10 cellular contexts compared by ENCODE assay signal in the genomic region with DNA sequence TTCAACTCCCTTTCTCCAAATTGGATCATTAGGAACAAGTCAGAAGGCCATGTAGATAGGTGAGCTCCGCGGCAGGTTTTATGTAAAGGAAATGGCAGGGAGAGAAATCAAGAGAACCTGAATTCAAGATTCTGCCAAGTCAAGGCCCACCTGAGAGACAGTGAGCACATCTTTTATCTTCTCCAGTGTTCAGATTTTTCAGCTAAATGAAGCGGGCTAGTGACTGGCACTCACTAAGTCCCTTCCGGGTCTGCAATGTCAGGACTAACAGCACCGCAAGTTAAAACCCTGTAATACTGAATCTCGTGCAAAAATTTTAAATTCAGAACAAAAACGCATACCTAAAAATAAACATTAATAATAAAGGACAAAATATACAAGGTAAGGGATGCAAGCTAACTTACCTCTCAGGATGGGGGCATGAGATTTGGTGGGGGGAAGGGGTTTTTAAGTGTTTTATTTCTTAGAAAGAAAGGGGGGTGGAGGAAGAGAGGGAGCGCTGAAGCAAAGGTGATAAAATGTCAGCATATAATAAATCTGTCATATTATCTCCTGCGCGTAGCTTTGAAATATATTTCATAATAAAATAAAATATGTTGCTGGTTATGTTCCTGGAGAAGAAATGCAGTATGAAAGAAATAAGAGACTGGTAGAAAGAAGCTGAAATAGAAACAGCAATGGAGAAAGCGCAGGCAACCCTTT. TPM values are rescaled to one million over a fixed set of nuclear protein-coding genes. Genes with fewer than 3 reads are reported as not detected.
DNase-seq lines count a peak whose midpoint lies in the region; ATAC-seq, FAIRE-seq and TF ChIP-seq lines count a peak whose summit lies in the region.
"Had no signal": no experiment of that assay in that cellular context is flagged by ENCODE, and none has a peak within 500 bp of the region (broad histone marks: within the 10 kb centered on the region; RNA-seq: fewer than 3 reads in every experiment).

No MANE protein-coding gene starts in this region.

- H3K9ac ChIP-seq in HUES48 (ENCODE audit: low read depth, low read length) (no peak overlapping the region; the same call in 1 of the 2 replicates), K562 (ENCODE audit: insufficient read depth in 1 of 2, low read depth in 2 of 2, low read length in 2 of 2) (peak overlapping the region in 1 of 2 experiments; percentile 85; a peak in 2 of 4 replicates), subcutaneous abdominal adipose tissue (ENCODE audit: low read length in 5 of 5) (peak overlapping the region in 2 of 5 donors; percentile 20 to 64)

- H3K4me2 ChIP-seq in K562 (ENCODE audit: insufficient read depth, low read length) = peak overlapping the region; percentile 44

- TF ChIP-seq EP300 in K562 (IDR thresholded peaks at IDR 0.05; ENCODE audit: low read length) = no peak

- in situ Hi-C loops in K562 (cut with MboI) = no loop called here

- ATAC-seq in K562 = no peak
- no peak for ATAC-seq in GM18505 (IDR thresholded peaks at IDR 0.05; ENCODE audit: unreplicated experiment)
- no peak for ATAC-seq in GM21576 (IDR thresholded peaks at IDR 0.05; ENCODE audit: unreplicated experiment)
- no peak for ATAC-seq in GM19351 (IDR thresholded peaks at IDR 0.05; ENCODE audit: unreplicated experiment)

- H3K27me3 ChIP-seq in HUES48 (ENCODE audit: control insufficient read depth, insufficient read depth, low read length) = peaks cover 4% of the 10 kb centered on the region; the same call in 1 of the 2 replicates
- H3K27me3 ChIP-seq in K562 (ENCODE audit: control insufficient read depth in 2 of 2, insufficient read depth in 2 of 2, low read length in 2 of 2) = no peaks in the 10 kb centered on the region
- H3K27me3 ChIP-seq in subcutaneous abdominal adipose tissue (ENCODE audit: control insufficient read depth in 5 of 5, insufficient read depth in 4 of 5, low read length in 5 of 5) = no peaks in the 10 kb centered on the region

- TF ChIP-seq RAD21 in K562 (CRISPR knock-in tag; conservative IDR thresholded peaks at IDR 0.05 in 1 of 2, IDR thresholded peaks at IDR 0.05 in 1 of 2) = no peak

- BruUV-seq in K562 (replicated peaks; lab: Mats Ljungman, UMichigan) = TSS peak; percentile 28

- POLR2A ChIA-PET in K562 (lab: Yijun Ruan, JAX) = interaction anchor here (1.3 kb wide), 1 partner anchor 18 kb away, joined by 5 read pairs; a partner anchor contains a TSS

- H3K4me1 ChIP-seq in HUES48 (ENCODE audit: control insufficient read depth, insufficient read depth, low read length) (peaks cover 24% of the 10 kb centered on the region), K562 (replicated peaks in 1 of 2; ENCODE audit: control insufficient read depth in 2 of 2, insufficient read depth in 2 of 2, low read length in 2 of 2) (peaks cover 0 to 11% of the 10 kb centered on the region in 2 experiments; a peak in 2 of 5 replicates), subcutaneous abdominal adipose tissue (ENCODE audit: control insufficient read depth in 5 of 5, insufficient read depth in 5 of 5, low read length in 5 of 5) (peaks cover 4 to 27% (median 24%) of the 10 kb centered on the region in 5 donors)

- no peaks in the 10 kb centered on the region for H3K9me3 ChIP-seq in HUES48 (ENCODE audit: control insufficient read depth, insufficient read depth, low read length)
- 0 out of 2 replicates have a peak, but pooled peaks cover 2% of the 10 kb centered on the region for H3K9me3 ChIP-seq in K562 (replicated peaks; ENCODE audit: control insufficient read depth, insufficient read depth, low read depth, low read length)
- peaks cover 0 to 5% (median 0%) of the 10 kb centered on the region in 5 donors for H3K9me3 ChIP-seq in subcutaneous abdominal adipose tissue (ENCODE audit: control insufficient read depth in 5 of 5, low read length in 5 of 5)

- H3K27ac ChIP-seq in HUES48 (ENCODE audit: low read depth, low read length) (peak overlapping the region; percentile 60), K562 (ENCODE audit: extremely low read depth, low read depth, low read length) (peak overlapping the region; percentile 21; the same call in 1 of the 3 replicates), subcutaneous abdominal adipose tissue (ENCODE audit: low read depth, low read length) (no peak overlapping the region)

- H4K20me1 ChIP-seq in K562 (replicated peaks; ENCODE audit: control insufficient read depth, insufficient read depth, low read length) = no peaks in the 10 kb centered on the region

- intact Hi-C loops in K562 (cut with micrococcal nuclease) = no loop called here

- CTCF ChIA-PET in K562 (lab: Yijun Ruan, JAX; ENCODE audit: low intra/inter-chr PET ratio) = no interaction called here

- 71% methylated on average over 11 of the region's 11 CpGs for WGBS in K562 (ENCODE audit: insufficient coverage, low coverage, missing lambda C conversion rate)

- no peaks in the 10 kb centered on the region for H3K9me1 ChIP-seq in K562 (ENCODE audit: control insufficient read depth, insufficient read depth, low read length)

- H3K36me3 ChIP-seq in HUES48 (ENCODE audit: control insufficient read depth, insufficient read depth, low read length) = peaks cover 2% of the 10 kb centered on the region
- H3K36me3 ChIP-seq in K562 (ENCODE audit: control insufficient read depth, insufficient read depth, low read length) = peaks cover 11% of the 10 kb centered on the region; the same call in 2 of the 3 replicates
- H3K36me3 ChIP-seq in subcutaneous abdominal adipose tissue (ENCODE audit: control insufficient read depth in 5 of 5, insufficient read depth in 5 of 5, low read length in 5 of 5) = no peaks in the 10 kb centered on the region

- TF ChIP-seq POLR2A in K562 (conservative IDR thresholded peaks at IDR 0.05) (no peak), GM18505 (IDR thresholded peaks at IDR 0.05; ENCODE audit: borderline replicate concordance, extremely low read depth, insufficient read depth, insufficient read length) (no peak)

- no peak for FAIRE-seq in K562 (lab: Jason Lieb, UNC)

- no peak overlapping the region for H2AFZ ChIP-seq in K562 (ENCODE audit: low read depth, low read length)

- peaks cover 17% of the 10 kb centered on the region; the same call in 2 of the 3 replicates for H3K79me2 ChIP-seq in K562 (ENCODE audit: control insufficient read depth, insufficient read depth, low read length)

- TF ChIP-seq CTCF in K562 (IDR thresholded peaks at IDR 0.05 in 2 of 3, conservative IDR thresholded peaks at IDR 0.05 in 1 of 3; ENCODE audit: insufficient read depth in 2 of 3, low read depth in 1 of 3, low read length in 3 of 3) = no peak

- H3K4me3 ChIP-seq in HUES48 (ENCODE audit: low read depth, low read length) = peak overlapping the region; percentile 93
- H3K4me3 ChIP-seq in K562 = peak overlapping the region; percentile 39
- peak overlapping the region; percentile 40 to 61 (median 56) for H3K4me3 ChIP-seq in subcutaneous abdominal adipose tissue (ENCODE audit: low read depth in 1 of 5, low read length in 5 of 5)

- peak in 2 of 4 experiments; percentile 5 to 7 for DNase-seq in K562 (ENCODE audit: extremely low read depth in 1 of 4, low spot score in 3 of 4)
- peak; percentile 25 for DNase-seq in inferior parietal cortex (ENCODE audit: extremely low spot score)
- DNase-seq in activated CD4-positive, CD25-positive, alpha-beta regulatory T cell treated with anti-CD3 and anti-CD28 coated beads, Interleukin-2, amount 50 U/mL, for 72 hours = no peak

RNA-seq across cellular contexts. Expression of a gene that starts 17.5 kb away (rescaled TPM):
- total RNA-seq in K562 (2011; cell fraction: chromatin; rRNA removed; ENCODE audit: low replicate concordance) = 31.5 and 50.2 TPM in 2 replicates
- total RNA-seq in K562 (2011; cell fraction: nucleolus; rRNA removed) = 16.2 and 20.5 TPM in 2 replicates
- total RNA-seq in K562 (2011; cell fraction: nucleoplasm; rRNA removed) = 16.9 and 23.0 TPM in 2 replicates
- total RNA-seq in K562 (2014; rRNA removed) = 23.4 and 25.0 TPM in 2 replicates
- total RNA-seq in K562 (2014; rRNA removed; fragmentation: Illumina TruSeq; extraction: Trizol) = 30.1 and 34.2 TPM in 2 replicates
- total RNA-seq in K562 (2015; rRNA removed; fragmentation: Illumina TruSeq; extraction: Trizol) = 30.5 and 32.0 TPM in 2 replicates
- 51.3 and 52.2 TPM in 2 replicates for total RNA-seq in K562 (2021)
- polyA plus RNA-seq in K562 (2011; rRNA removed) = 24.4 and 38.6 TPM in 2 replicates
- polyA plus RNA-seq in K562 (2011; cell fraction: cytosol; rRNA removed) = 27.4 and 34.9 TPM in 2 replicates
- polyA plus RNA-seq in K562 (2011; cell fraction: nucleus; rRNA removed) = 29.5 and 33.3 TPM in 2 replicates
- 38.3 and 40.8 TPM in 2 replicates for polyA plus RNA-seq in K562 (2012)
- 39.2 and 45.9 TPM in 2 replicates for polyA plus RNA-seq in K562 (2014; fragmentation: Illumina TruSeq; extraction: Trizol)
- 1 to 10 TPM; 6.2 to 9.6 TPM for polyA plus RNA-seq in K562 (2014; fragmentation: Nextera tagmentation; extraction: Ambion mirVana)
- 22.1 and 24.2 TPM in 2 replicates for polyA plus RNA-seq in K562 (2014; rRNA removed)
- polyA minus RNA-seq in K562 (2011; rRNA and poly(A)+ RNA removed) = 64.3 and 93.5 TPM in 2 replicates
- 34.4 and 36.3 TPM in 2 replicates for polyA minus RNA-seq in K562 (2011; cell fraction: cytosol; rRNA and poly(A)+ RNA removed)
- polyA minus RNA-seq in K562 (2011; cell fraction: nucleus; rRNA and poly(A)+ RNA removed) = 22.9 and 40.4 TPM in 2 replicates

RNA-seq across cellular contexts. Expression of a gene that starts 50.6 kb away (rescaled TPM):
- total RNA-seq in K562 (2011; cell fraction: chromatin; rRNA removed; ENCODE audit: low replicate concordance) = not detected in 2 replicates
- total RNA-seq in K562 (2011; cell fraction: nucleolus; rRNA removed) = not detected in 2 replicates
- total RNA-seq in K562 (2011; cell fraction: nucleoplasm; rRNA removed) = not detected in 2 replicates
- not detected in 2 replicates for total RNA-seq in K562 (2014; rRNA removed)
- total RNA-seq in K562 (2014; rRNA removed; fragmentation: Illumina TruSeq; extraction: Trizol) = not detected in 2 replicates
- total RNA-seq in K562 (2015; rRNA removed; fragmentation: Illumina TruSeq; extraction: Trizol) = not detected in 2 replicates
- not detected in 2 replicates for total RNA-seq in K562 (2021)
- not detected in 2 replicates for polyA plus RNA-seq in K562 (2011; rRNA removed)
- polyA plus RNA-seq in K562 (2011; cell fraction: cytosol; rRNA removed) = not detected in 2 replicates
- not detected in 2 replicates for polyA plus RNA-seq in K562 (2011; cell fraction: nucleus; rRNA removed)
- not detected in 2 replicates for polyA plus RNA-seq in K562 (2012)
- polyA plus RNA-seq in K562 (2014; fragmentation: Illumina TruSeq; extraction: Trizol) = not detected in 2 replicates
- polyA plus RNA-seq in K562 (2014; fragmentation: Nextera tagmentation; extraction: Ambion mirVana) = not detected
- not detected in 2 replicates for polyA plus RNA-seq in K562 (2014; rRNA removed)
- polyA minus RNA-seq in K562 (2011; rRNA and poly(A)+ RNA removed) = not detected in 2 replicates
- not detected in 2 replicates for polyA minus RNA-seq in K562 (2011; cell fraction: cytosol; rRNA and poly(A)+ RNA removed)
- not detected in 2 replicates for polyA minus RNA-seq in K562 (2011; cell fraction: nucleus; rRNA and poly(A)+ RNA removed)
- total RNA-seq: activated naive CD4-positive, alpha-beta T cell treated with anti-CD3 and anti-CD28 coated beads, Interleukin-2, amount 50 U/mL, for 72 hours; lung had no signal
- polyA plus RNA-seq: lung had no signal

Comparison
In these comparisons a context has a peak if more than half of its experiments do, and no peak if none do; other contexts are left out.
1. H3K4me3 ChIP-seq: peak in every context shown above with its lines; median percentile 93 in HUES48; 56 in subcutaneous abdominal adipose tissue; 39 in K562.